35 cellular contexts compared by ENCODE assay signal in the genomic region with DNA sequence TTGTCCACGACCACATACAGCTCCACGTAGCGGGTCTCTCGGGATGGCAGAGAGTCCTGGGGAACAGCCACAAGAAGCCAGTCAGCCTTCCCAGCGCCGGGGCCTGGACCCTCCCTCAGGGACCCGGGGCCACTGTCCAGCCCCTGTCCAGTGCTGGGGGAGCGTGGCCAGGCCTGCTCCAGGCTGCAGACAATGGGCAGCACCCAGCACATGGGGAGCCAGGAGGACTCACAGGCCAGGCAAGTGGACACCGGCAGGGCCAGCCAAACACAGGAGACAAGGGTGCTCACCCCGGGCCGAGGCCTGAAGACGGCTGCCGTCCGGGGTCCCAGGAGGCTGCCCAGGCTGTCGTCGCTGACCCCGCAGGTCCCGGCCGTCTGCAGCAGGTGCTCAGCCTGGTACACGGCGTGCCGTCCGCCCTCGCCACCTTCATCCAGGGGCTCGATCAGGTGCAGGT. TPM values are rescaled to one million over a fixed set of nuclear protein-coding genes. Genes with fewer than 3 reads are reported as not detected.
"Had no signal": no experiment of that assay in that cellular context is flagged by ENCODE, and none has a peak within 500 bp of the region (broad histone marks: within the 10 kb centered on the region; RNA-seq: fewer than 3 reads in every experiment).

No MANE protein-coding gene starts in this region.

- H3K36me3 ChIP-seq: colonic mucosa, gastrocnemius medialis, ovary, sigmoid colon, vagina had no signal

- DNase-seq: colonic mucosa; effector CD8-positive, alpha-beta T cell; foreskin fibroblast; gastrocnemius medialis; head of caudate nucleus; mesenchymal stem cell; mucosa of descending colon; naive B cell; nucleus accumbens; ovary; posterior cingulate gyrus; psoas muscle; sigmoid colon; stimulated activated CD4-positive, alpha-beta T cell treated with anti-CD3 and anti-CD28 coated beads, Interleukin-2, amount 100 ng/mL, for 48 hours; stimulated activated naive CD4-positive, alpha-beta T cell; stimulated activated naive CD8-positive, alpha-beta T cell treated with anti-CD3 and anti-CD28 coated beads, Interleukin-15, amount 100 ng/mL, for 72 hours; trophoblast cell had no signal

- H3K4me1 ChIP-seq: gastrocnemius medialis, psoas muscle had no signal

- H3K9me3 Mint-ChIP-seq: dendritic cell treated with granulocyte-macrophage colony-stimulating factor and Interleukin-4, amounts not matched to agents 40 ng/mL and 50 ng/mL, for 4 days; mesothelial cell of epicardium; naive B cell; natural killer cell treated with Interleukin-12 subunit alpha and Interleukin-12 subunit beta and Interleukin-15 and Interleukin-18, amount 100 ng/mL, for 72 hours; neural crest cell; stimulated activated naive CD8-positive, alpha-beta T cell treated with anti-CD3 and anti-CD28 coated beads, Interleukin-15, amount 100 ng/mL, for 72 hours had no signal

- ATAC-seq: esophagus mucosa; gastrocnemius medialis; left lobe of liver; mucosa of descending colon; natural killer cell treated with Interleukin-12 subunit alpha and Interleukin-12 subunit beta and Interleukin-15 and Interleukin-18, amount 100 ng/mL, for 72 hours; psoas muscle; right cardiac atrium; stimulated activated naive CD8-positive, alpha-beta T cell treated with anti-CD3 and anti-CD28 coated beads, Interleukin-15, amount 100 ng/mL, for 72 hours had no signal

- H3K27ac ChIP-seq: colonic mucosa, gastrocnemius medialis, ovary, psoas muscle, sigmoid colon, suprapubic skin, vagina had no signal

- H3K27me3 Mint-ChIP-seq: dendritic cell treated with granulocyte-macrophage colony-stimulating factor and Interleukin-4, amounts not matched to agents 40 ng/mL and 50 ng/mL, for 4 days; naive B cell; natural killer cell treated with Interleukin-12 subunit alpha and Interleukin-12 subunit beta and Interleukin-15 and Interleukin-18, amount 100 ng/mL, for 72 hours; stimulated activated naive CD8-positive, alpha-beta T cell treated with anti-CD3 and anti-CD28 coated beads, Interleukin-15, amount 100 ng/mL, for 72 hours had no signal

- H3K9me3 ChIP-seq: colonic mucosa, gastrocnemius medialis, mucosa of descending colon, ovary, psoas muscle, sigmoid colon, suprapubic skin, vagina had no signal

- H3K4me3 Mint-ChIP-seq: dendritic cell treated with granulocyte-macrophage colony-stimulating factor and Interleukin-4, amounts not matched to agents 40 ng/mL and 50 ng/mL, for 4 days; mesothelial cell of epicardium; natural killer cell treated with Interleukin-12 subunit alpha and Interleukin-12 subunit beta and Interleukin-15 and Interleukin-18, amount 100 ng/mL, for 72 hours; neural crest cell; stimulated activated naive CD8-positive, alpha-beta T cell treated with anti-CD3 and anti-CD28 coated beads, Interleukin-15, amount 100 ng/mL, for 72 hours had no signal

- H3K36me3 Mint-ChIP-seq: mesothelial cell of epicardium; naive B cell; natural killer cell treated with Interleukin-12 subunit alpha and Interleukin-12 subunit beta and Interleukin-15 and Interleukin-18, amount 100 ng/mL, for 72 hours had no signal

- FAIRE-seq: endometrium, keratinocyte had no signal

- H3K27ac Mint-ChIP-seq: dendritic cell treated with granulocyte-macrophage colony-stimulating factor and Interleukin-4, amounts not matched to agents 40 ng/mL and 50 ng/mL, for 4 days; mesothelial cell of epicardium; natural killer cell treated with Interleukin-12 subunit alpha and Interleukin-12 subunit beta and Interleukin-15 and Interleukin-18, amount 100 ng/mL, for 72 hours; stimulated activated naive CD8-positive, alpha-beta T cell treated with anti-CD3 and anti-CD28 coated beads, Interleukin-15, amount 100 ng/mL, for 72 hours had no signal

- H3K27me3 ChIP-seq: ovary, vagina had no signal

- H3K4me3 ChIP-seq: colonic mucosa, gastrocnemius medialis, lung, mucosa of descending colon, ovary, psoas muscle, sigmoid colon, suprapubic skin, vagina had no signal

RNA-seq across cellular contexts. Expression of a gene that starts 35.3 kb away (rescaled TPM):
- total RNA-seq: chondrocyte; glomerular endothelial cell; natural killer cell treated with Interleukin-12 subunit alpha and Interleukin-12 subunit beta and Interleukin-15 and Interleukin-18, amount 100 ng/mL, for 72 hours; neural crest cell; renal cortical epithelial cell; skeletal muscle tissue had no signal
- polyA plus RNA-seq: keratinocyte had no signal

RNA-seq across cellular contexts. Expression of a gene that starts 43.0 kb away (rescaled TPM):
- total RNA-seq: chondrocyte; colonic mucosa; esophagus mucosa; gastrocnemius medialis; glomerular endothelial cell; left lobe of liver; liver; mesothelial cell of epicardium; mucosa of descending colon; natural killer cell treated with Interleukin-12 subunit alpha and Interleukin-12 subunit beta and Interleukin-15 and Interleukin-18, amount 100 ng/mL, for 72 hours; neural crest cell; psoas muscle; renal cortical epithelial cell; right cardiac atrium; sigmoid colon; skeletal muscle tissue; suprapubic skin; ureter; vagina had no signal
- polyA plus RNA-seq: keratinocyte, liver, psoas muscle, right cardiac atrium, sigmoid colon had no signal
